ENCODE assay signal across 2 cellular contexts in the genomic region with DNA sequence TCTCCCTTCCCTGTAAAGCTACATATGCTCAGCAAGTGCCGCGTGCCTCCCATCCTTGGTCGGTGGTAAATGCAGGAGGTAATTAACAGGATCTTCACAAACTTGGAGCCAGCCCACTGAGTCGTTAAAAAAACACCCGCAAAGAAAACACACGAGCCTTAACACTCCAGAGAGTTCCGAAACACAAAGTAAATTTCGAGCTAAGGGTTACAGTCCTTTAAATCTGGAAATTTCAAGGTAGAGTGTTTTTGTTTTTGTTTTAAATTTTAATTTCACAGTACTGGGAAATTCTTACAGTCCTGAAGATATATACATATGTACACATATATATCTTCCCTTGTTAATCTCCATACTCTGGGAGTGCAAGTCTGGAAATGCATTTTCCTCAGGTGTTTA.
TF ChIP-seq lines count a peak whose summit lies in the region.

No MANE protein-coding gene starts in this region.

TF ChIP-seq in HCT116, 20 proteins besides CTCF, POLR2A, EP300 and RAD21:
- TF ChIP-seq EGR1 (IDR thresholded peaks at IDR 0.05; ENCODE audit: low read depth), result no peak
- no peak for TF ChIP-seq TCF7L2 (IDR thresholded peaks at IDR 0.05; ENCODE audit: borderline replicate concordance, extremely low read depth, insufficient read depth, insufficient read length)
- no peak for TF ChIP-seq YY1 (IDR thresholded peaks at IDR 0.05; ENCODE audit: extremely low read depth, insufficient replicate concordance, low read depth, low read length)
- TF ChIP-seq JUND (IDR thresholded peaks at IDR 0.05), result no peak
- TF ChIP-seq SRF (IDR thresholded peaks at IDR 0.05; ENCODE audit: low read depth), result no peak
- TF ChIP-seq, protein P1, sequence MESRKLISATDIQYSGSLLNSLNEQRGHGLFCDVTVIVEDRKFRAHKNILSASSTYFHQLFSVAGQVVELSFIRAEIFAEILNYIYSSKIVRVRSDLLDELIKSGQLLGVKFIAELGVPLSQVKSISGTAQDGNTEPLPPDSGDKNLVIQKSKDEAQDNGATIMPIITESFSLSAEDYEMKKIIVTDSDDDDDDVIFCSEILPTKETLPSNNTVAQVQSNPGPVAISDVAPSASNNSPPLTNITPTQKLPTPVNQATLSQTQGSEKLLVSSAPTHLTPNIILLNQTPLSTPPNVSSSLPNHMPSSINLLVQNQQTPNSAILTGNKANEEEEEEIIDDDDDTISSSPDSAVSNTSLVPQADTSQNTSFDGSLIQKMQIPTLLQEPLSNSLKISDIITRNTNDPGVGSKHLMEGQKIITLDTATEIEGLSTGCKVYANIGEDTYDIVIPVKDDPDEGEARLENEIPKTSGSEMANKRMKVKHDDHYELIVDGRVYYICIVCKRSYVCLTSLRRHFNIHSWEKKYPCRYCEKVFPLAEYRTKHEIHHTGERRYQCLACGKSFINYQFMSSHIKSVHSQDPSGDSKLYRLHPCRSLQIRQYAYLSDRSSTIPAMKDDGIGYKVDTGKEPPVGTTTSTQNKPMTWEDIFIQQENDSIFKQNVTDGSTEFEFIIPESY (IDR thresholded peaks at IDR 0.05; ENCODE audit: extremely low read depth, insufficient replicate concordance, low read length), result no peak
- TF ChIP-seq, protein P2, sequence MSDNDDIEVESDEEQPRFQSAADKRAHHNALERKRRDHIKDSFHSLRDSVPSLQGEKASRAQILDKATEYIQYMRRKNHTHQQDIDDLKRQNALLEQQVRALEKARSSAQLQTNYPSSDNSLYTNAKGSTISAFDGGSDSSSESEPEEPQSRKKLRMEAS (IDR thresholded peaks at IDR 0.05), result peak; percentile 44
- TF ChIP-seq POLR2AphosphoS5 (IDR thresholded peaks at IDR 0.05; ENCODE audit: low read depth, low read length), result no peak
- TF ChIP-seq FOSL1 (IDR thresholded peaks at IDR 0.05; ENCODE audit: low read depth), result peak; percentile 10; the same call in 1 of the 2 replicates
- TF ChIP-seq SP1 (IDR thresholded peaks at IDR 0.05; ENCODE audit: low read depth), result no peak
TF ChIP-seq in HCT116: peak in this region for 2.

TF ChIP-seq in K562, 482 proteins besides CTCF, POLR2A, EP300 and RAD21 (continues in another document):
- TF ChIP-seq SMARCB1 (IDR thresholded peaks at IDR 0.05; ENCODE audit: insufficient read length, low read depth) (no peak), ZNF212 (CRISPR knock-in tag; IDR thresholded peaks at IDR 0.05) (no peak), GABPB1 (CRISPR knock-in tag; IDR thresholded peaks at IDR 0.05) (peak; percentile 63; the same call in 1 of the 2 replicates), SAP30 (IDR thresholded peaks at IDR 0.05; ENCODE audit: borderline replicate concordance, insufficient read depth, low read depth, low read length, poor library complexity, severe bottlenecking) (peak; percentile 26), RBFOX2 (IDR thresholded peaks at IDR 0.05; ENCODE audit: low read depth, low read length) (no peak), NR2F6 (CRISPR knock-in tag; IDR thresholded peaks at IDR 0.05) (no peak), BRD4 (IDR thresholded peaks at IDR 0.05) (no peak), HMGN3 (IDR thresholded peaks at IDR 0.05; ENCODE audit: borderline replicate concordance, extremely low read depth, insufficient read length, low read depth, low read length) (no peak), SP1 (CRISPR knock-in tag; IDR thresholded peaks at IDR 0.05) (0 out of 2 replicates have a peak, but pooled peaks have one; percentile 65), ARNT (IDR thresholded peaks at IDR 0.05) (peak in 1 of 2 experiments; percentile 49; a peak in 1 of 4 replicates), JUND (IDR thresholded peaks at IDR 0.05; ENCODE audit: borderline replicate concordance, low read depth, low read length) (no peak), JUND (tag; IDR thresholded peaks at IDR 0.05; ENCODE audit: borderline replicate concordance, low read depth, low read length) (no peak), NCOR1 (IDR thresholded peaks at IDR 0.05) (no peak; the same call in 1 of the 2 replicates), NR1H2 (CRISPR knock-in tag; IDR thresholded peaks at IDR 0.05) (peak; percentile 32; the same call in 1 of the 2 replicates), MCM7 (IDR thresholded peaks at IDR 0.05) (no peak), MBD2 (IDR thresholded peaks at IDR 0.05; ENCODE audit: borderline replicate concordance, low read depth) (no peak), KDM4B (IDR thresholded peaks at IDR 0.05; ENCODE audit: borderline replicate concordance in 2 of 2, low read depth in 1 of 2) (no peak), POLR2H (tag; IDR thresholded peaks at IDR 0.05; ENCODE audit: low read depth) (peak; percentile 62), ILK (tag; IDR thresholded peaks at IDR 0.05; ENCODE audit: borderline replicate concordance, low read depth) (no peak), RB1 (IDR thresholded peaks at IDR 0.05; ENCODE audit: low read depth) (no peak), ZSCAN32 (CRISPR knock-in tag; IDR thresholded peaks at IDR 0.05) (no peak), BHLHE40 (IDR thresholded peaks at IDR 0.05; ENCODE audit: low read length) (peak; percentile 75), RBM25 (IDR thresholded peaks at IDR 0.05; ENCODE audit: low read depth, low read length, severe bottlenecking) (no peak)
- TF ChIP-seq, protein P3, sequence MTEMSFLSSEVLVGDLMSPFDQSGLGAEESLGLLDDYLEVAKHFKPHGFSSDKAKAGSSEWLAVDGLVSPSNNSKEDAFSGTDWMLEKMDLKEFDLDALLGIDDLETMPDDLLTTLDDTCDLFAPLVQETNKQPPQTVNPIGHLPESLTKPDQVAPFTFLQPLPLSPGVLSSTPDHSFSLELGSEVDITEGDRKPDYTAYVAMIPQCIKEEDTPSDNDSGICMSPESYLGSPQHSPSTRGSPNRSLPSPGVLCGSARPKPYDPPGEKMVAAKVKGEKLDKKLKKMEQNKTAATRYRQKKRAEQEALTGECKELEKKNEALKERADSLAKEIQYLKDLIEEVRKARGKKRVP (CRISPR knock-in tag; IDR thresholded peaks at IDR 0.05), result no peak
- TF ChIP-seq, protein P4, sequence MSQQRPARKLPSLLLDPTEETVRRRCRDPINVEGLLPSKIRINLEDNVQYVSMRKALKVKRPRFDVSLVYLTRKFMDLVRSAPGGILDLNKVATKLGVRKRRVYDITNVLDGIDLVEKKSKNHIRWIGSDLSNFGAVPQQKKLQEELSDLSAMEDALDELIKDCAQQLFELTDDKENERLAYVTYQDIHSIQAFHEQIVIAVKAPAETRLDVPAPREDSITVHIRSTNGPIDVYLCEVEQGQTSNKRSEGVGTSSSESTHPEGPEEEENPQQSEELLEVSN (IDR thresholded peaks at IDR 0.05; ENCODE audit: borderline replicate concordance in 1 of 2, extremely low read depth in 1 of 2, insufficient read depth in 1 of 2, insufficient read length in 1 of 2, low read depth in 1 of 2, low read length in 1 of 2, poor library complexity in 1 of 2, severe bottlenecking in 1 of 2), result peak in 1 of 2 experiments; percentile 78
- TF ChIP-seq, protein P5, sequence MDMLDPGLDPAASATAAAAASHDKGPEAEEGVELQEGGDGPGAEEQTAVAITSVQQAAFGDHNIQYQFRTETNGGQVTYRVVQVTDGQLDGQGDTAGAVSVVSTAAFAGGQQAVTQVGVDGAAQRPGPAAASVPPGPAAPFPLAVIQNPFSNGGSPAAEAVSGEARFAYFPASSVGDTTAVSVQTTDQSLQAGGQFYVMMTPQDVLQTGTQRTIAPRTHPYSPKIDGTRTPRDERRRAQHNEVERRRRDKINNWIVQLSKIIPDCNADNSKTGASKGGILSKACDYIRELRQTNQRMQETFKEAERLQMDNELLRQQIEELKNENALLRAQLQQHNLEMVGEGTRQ (CRISPR knock-in tag; IDR thresholded peaks at IDR 0.05), result no peak
- TF ChIP-seq, protein P6, sequence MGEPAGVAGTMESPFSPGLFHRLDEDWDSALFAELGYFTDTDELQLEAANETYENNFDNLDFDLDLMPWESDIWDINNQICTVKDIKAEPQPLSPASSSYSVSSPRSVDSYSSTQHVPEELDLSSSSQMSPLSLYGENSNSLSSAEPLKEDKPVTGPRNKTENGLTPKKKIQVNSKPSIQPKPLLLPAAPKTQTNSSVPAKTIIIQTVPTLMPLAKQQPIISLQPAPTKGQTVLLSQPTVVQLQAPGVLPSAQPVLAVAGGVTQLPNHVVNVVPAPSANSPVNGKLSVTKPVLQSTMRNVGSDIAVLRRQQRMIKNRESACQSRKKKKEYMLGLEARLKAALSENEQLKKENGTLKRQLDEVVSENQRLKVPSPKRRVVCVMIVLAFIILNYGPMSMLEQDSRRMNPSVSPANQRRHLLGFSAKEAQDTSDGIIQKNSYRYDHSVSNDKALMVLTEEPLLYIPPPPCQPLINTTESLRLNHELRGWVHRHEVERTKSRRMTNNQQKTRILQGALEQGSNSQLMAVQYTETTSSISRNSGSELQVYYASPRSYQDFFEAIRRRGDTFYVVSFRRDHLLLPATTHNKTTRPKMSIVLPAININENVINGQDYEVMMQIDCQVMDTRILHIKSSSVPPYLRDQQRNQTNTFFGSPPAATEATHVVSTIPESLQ (CRISPR knock-in tag; IDR thresholded peaks at IDR 0.05), result peak; percentile 84; the same call in 1 of the 2 replicates
- TF ChIP-seq, protein P7, sequence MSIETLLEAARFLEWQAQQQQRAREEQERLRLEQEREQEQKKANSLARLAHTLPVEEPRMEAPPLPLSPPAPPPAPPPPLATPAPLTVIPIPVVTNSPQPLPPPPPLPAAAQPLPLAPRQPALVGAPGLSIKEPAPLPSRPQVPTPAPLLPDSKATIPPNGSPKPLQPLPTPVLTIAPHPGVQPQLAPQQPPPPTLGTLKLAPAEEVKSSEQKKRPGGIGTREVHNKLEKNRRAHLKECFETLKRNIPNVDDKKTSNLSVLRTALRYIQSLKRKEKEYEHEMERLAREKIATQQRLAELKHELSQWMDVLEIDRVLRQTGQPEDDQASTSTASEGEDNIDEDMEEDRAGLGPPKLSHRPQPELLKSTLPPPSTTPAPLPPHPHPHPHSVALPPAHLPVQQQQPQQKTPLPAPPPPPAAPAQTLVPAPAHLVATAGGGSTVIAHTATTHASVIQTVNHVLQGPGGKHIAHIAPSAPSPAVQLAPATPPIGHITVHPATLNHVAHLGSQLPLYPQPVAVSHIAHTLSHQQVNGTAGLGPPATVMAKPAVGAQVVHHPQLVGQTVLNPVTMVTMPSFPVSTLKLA (conservative IDR thresholded peaks at IDR 0.05), result peak; percentile 54 to 79; a peak in 3 of 4 replicates
- TF ChIP-seq, protein P8, sequence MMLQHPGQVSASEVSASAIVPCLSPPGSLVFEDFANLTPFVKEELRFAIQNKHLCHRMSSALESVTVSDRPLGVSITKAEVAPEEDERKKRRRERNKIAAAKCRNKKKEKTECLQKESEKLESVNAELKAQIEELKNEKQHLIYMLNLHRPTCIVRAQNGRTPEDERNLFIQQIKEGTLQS (IDR thresholded peaks at IDR 0.05), result no peak
- TF ChIP-seq, protein P8 (CRISPR knock-in tag; conservative IDR thresholded peaks at IDR 0.05), result no peak; the same call in 1 of the 2 replicates
- TF ChIP-seq, protein P9, sequence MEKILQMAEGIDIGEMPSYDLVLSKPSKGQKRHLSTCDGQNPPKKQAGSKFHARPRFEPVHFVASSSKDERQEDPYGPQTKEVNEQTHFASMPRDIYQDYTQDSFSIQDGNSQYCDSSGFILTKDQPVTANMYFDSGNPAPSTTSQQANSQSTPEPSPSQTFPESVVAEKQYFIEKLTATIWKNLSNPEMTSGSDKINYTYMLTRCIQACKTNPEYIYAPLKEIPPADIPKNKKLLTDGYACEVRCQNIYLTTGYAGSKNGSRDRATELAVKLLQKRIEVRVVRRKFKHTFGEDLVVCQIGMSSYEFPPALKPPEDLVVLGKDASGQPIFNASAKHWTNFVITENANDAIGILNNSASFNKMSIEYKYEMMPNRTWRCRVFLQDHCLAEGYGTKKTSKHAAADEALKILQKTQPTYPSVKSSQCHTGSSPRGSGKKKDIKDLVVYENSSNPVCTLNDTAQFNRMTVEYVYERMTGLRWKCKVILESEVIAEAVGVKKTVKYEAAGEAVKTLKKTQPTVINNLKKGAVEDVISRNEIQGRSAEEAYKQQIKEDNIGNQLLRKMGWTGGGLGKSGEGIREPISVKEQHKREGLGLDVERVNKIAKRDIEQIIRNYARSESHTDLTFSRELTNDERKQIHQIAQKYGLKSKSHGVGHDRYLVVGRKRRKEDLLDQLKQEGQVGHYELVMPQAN (IDR thresholded peaks at IDR 0.05; ENCODE audit: borderline replicate concordance), result 0 out of 2 replicates have a peak, but pooled peaks have one; percentile 73
- TF ChIP-seq, protein P10, sequence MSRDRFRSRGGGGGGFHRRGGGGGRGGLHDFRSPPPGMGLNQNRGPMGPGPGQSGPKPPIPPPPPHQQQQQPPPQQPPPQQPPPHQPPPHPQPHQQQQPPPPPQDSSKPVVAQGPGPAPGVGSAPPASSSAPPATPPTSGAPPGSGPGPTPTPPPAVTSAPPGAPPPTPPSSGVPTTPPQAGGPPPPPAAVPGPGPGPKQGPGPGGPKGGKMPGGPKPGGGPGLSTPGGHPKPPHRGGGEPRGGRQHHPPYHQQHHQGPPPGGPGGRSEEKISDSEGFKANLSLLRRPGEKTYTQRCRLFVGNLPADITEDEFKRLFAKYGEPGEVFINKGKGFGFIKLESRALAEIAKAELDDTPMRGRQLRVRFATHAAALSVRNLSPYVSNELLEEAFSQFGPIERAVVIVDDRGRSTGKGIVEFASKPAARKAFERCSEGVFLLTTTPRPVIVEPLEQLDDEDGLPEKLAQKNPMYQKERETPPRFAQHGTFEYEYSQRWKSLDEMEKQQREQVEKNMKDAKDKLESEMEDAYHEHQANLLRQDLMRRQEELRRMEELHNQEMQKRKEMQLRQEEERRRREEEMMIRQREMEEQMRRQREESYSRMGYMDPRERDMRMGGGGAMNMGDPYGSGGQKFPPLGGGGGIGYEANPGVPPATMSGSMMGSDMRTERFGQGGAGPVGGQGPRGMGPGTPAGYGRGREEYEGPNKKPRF (IDR thresholded peaks at IDR 0.05; ENCODE audit: low read depth, low read length), result no peak
- TF ChIP-seq, protein P11, sequence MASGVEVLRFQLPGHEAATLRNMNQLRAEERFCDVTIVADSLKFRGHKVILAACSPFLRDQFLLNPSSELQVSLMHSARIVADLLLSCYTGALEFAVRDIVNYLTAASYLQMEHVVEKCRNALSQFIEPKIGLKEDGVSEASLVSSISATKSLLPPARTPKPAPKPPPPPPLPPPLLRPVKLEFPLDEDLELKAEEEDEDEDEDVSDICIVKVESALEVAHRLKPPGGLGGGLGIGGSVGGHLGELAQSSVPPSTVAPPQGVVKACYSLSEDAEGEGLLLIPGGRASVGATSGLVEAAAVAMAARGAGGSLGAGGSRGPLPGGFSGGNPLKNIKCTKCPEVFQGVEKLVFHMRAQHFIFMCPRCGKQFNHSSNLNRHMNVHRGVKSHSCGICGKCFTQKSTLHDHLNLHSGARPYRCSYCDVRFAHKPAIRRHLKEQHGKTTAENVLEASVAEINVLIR (CRISPR knock-in tag; IDR thresholded peaks at IDR 0.05), result no peak
